ENCODE assay signal across 8 cellular contexts in genomic region chr5:132387649-132388117, GRCh38. TPM values are rescaled to one million over a fixed set of nuclear protein-coding genes. Genes with fewer than 3 reads are reported as not detected.
A peak's percentile ranks its signal among the peaks of the same experiment; 100 is the strongest.
DNase-seq lines count a peak whose midpoint lies in the region; ATAC-seq, FAIRE-seq and TF ChIP-seq lines count a peak whose summit lies in the region.

No MANE protein-coding gene starts in this region.

- H3K9me3 ChIP-seq in MG63, result no peaks in the 10 kb centered on the region
- H3K9me3 ChIP-seq in HepG2 (ENCODE audit: low read length), result no peaks in the 10 kb centered on the region
- no peaks in the 10 kb centered on the region for H3K9me3 ChIP-seq in transverse colon

- no TSS peak for BruUV-seq in HepG2 (replicated peaks; lab: Mats Ljungman, UMichigan)

- H3K4me3 ChIP-seq in AG10803 (ENCODE audit: low read length), result no peak overlapping the region; the same call in 1 of the 2 replicates
- no peak overlapping the region for H3K4me3 ChIP-seq in MG63
- H3K4me3 ChIP-seq in HepG2 (replicated peaks in 1 of 3; ENCODE audit: insufficient read depth in 1 of 3, low read depth in 2 of 3, low read length in 3 of 3), result no peak overlapping the region
- H3K4me3 ChIP-seq in transverse colon, result no peak overlapping the region

- H3K4me2 ChIP-seq in HepG2 (ENCODE audit: low read depth, low read length), result no peak overlapping the region

- H3K27ac ChIP-seq in HepG2 (ENCODE audit: extremely low read length, insufficient read depth, low read length), result no peak overlapping the region
- peak overlapping the region; percentile 85 to 90 (median 87) for H3K27ac ChIP-seq in transverse colon

- intact Hi-C loops in HepG2 (cut with micrococcal nuclease; ENCODE audit: unreplicated experiment) (loop anchor here (2.0 to 5.0 kb wide), 2 partner anchors 23 to 290 kb away; no protein-coding TSS in a partner anchor), transverse colon (cut with DNase I; ENCODE audit: low total_unique reads) (loop anchor here (1.0 kb wide), 1 partner anchor 111 kb away; no protein-coding TSS in a partner anchor)
- intact Hi-C loops in activated T-helper 2 cell treated with anti-CD3 and anti-CD28 coated beads, Interferon-gamma antibody, Interleukin-2, Interleukin-4, amounts not matched to agents 10 μg/mL and 5 μg/mL and 100 μg/mL, durations not matched to agents 14 hours and 24 hours and 36 hours (cut with micrococcal nuclease), result loop anchor here (5.0 kb wide), 4 partner anchors 40 to 495 kb away; partner anchors contain the start of gene KIF3A

- WGBS in HepG2 (ENCODE audit: low lambda C conversion rate), result 85% methylated on average over 4 of the region's 4 CpGs
- WGBS in transverse colon (ENCODE audit: low coverage in 1 of 2), 2 donors, result 14 to 25% methylated on average over 2 to 4 of the region's 4 CpGs

- H3K36me3 ChIP-seq in MG63 (peaks cover 13% of the 10 kb centered on the region; the same call in 1 of the 2 replicates), HepG2 (replicated peaks in 1 of 2; ENCODE audit: control insufficient read depth in 1 of 2, insufficient read depth in 2 of 2, low read length in 2 of 2) (peaks cover 1 to 10% of the 10 kb centered on the region in 2 experiments; a peak in 4 of 5 replicates), transverse colon (no peaks in the 10 kb centered on the region)

- in situ Hi-C loops in T47D (cut with HindIII; ENCODE audit: low pct_unique_long_range_greater_than_20kb, low sequenced_read_pairs) (no loop called here), HepG2 (cut with HindIII; ENCODE audit: extremely low pct_ligation_motif_present, low pct_unique_long_range_greater_than_20kb) (loop anchor here (10.0 to 25.0 kb wide), 2 partner anchors 107 to 275 kb away; partner anchors contain the start of genes IL13, IL4 and IRF1), transverse colon (cut with MboI; ENCODE audit: low pct_ligation_motif_present in 1 of 4, low pct_unique_long_range_greater_than_20kb in 1 of 4, low sequenced_read_pairs in 3 of 4) (loop anchor here (10.0 to 25.0 kb wide), 5 partner anchors 117 to 450 kb away; partner anchors contain the start of genes SOWAHA (in 2 of the 4), SEPTIN8 (in 1 of the 4) and SHROOM1 (in 1 of the 4))

- TF ChIP-seq POLR2A in HepG2 (IDR thresholded peaks at IDR 0.05; ENCODE audit: insufficient read depth in 1 of 2, low read depth in 2 of 2, low read length in 2 of 2), result no peak
- TF ChIP-seq POLR2A in transverse colon (IDR thresholded peaks at IDR 0.05), result peak; percentile 27

- H3K4me1 Mint-ChIP-seq in activated T-helper 2 cell treated with anti-CD3 and anti-CD28 coated beads, Interferon-gamma antibody, Interleukin-2, Interleukin-4, amounts not matched to agents 10 μg/mL and 5 μg/mL and 100 μg/mL, durations not matched to agents 14 hours and 24 hours and 36 hours (ENCODE audit: low read depth), result peaks cover 45% of the 10 kb centered on the region

- TF ChIP-seq EP300 in HepG2 (IDR thresholded peaks at IDR 0.05; ENCODE audit: low read depth in 2 of 2, low read length in 2 of 2) (no peak), HepG2 (CRISPR knock-in tag; IDR thresholded peaks at IDR 0.05; ENCODE audit: borderline replicate concordance) (no peak), transverse colon (IDR thresholded peaks at IDR 0.05; ENCODE audit: low read depth) (peak; percentile 81)

- POLR2A ChIA-PET in HepG2 (lab: Yijun Ruan, JAX), result interaction anchor here (1.0 to 1.6 kb wide), 3 partner anchors 18 to 108 kb away, joined by 4 to 10 read pairs (median 4); partner anchors contain the start of gene SLC22A5

- H3K27me3 ChIP-seq in MG63 (no peaks in the 10 kb centered on the region), HepG2 (ENCODE audit: control insufficient read depth in 1 of 2, insufficient read depth in 2 of 2, low read length in 2 of 2) (no peaks in the 10 kb centered on the region), transverse colon (no peaks in the 10 kb centered on the region)

- no peaks in the 10 kb centered on the region for H3K79me2 ChIP-seq in HepG2 (ENCODE audit: insufficient read depth, low read length)

- CTCF ChIA-PET in HepG2 (lab: Yijun Ruan, JAX; ENCODE audit: low intra/inter-chr PET ratio, low total read pairs), result interaction anchor here (1.0 to 4.2 kb wide), 3 partner anchors 114 to 139 kb away, joined by 3 to 54 read pairs (median 4); no protein-coding TSS in a partner anchor

- H3K4me1 ChIP-seq in HepG2 (ENCODE audit: insufficient read depth, low read length), result peaks cover 37% of the 10 kb centered on the region
- peaks cover 29 to 54% (median 41%) of the 10 kb centered on the region in 4 donors for H3K4me1 ChIP-seq in transverse colon

- no peak for TF ChIP-seq CTCF in AG10803 (conservative IDR thresholded peaks at IDR 0.05; ENCODE audit: low read length)
- no peak for TF ChIP-seq CTCF in HepG2 (CRISPR knock-in tag; IDR thresholded peaks at IDR 0.05)
- TF ChIP-seq CTCF in transverse colon (IDR thresholded peaks at IDR 0.05), result peak in 1 of 5 experiments; percentile 30

- no peak overlapping the region for H3K9ac ChIP-seq in HepG2 (ENCODE audit: insufficient read depth, low read depth, low read length)

- H3K4me3 Mint-ChIP-seq in activated T-helper 2 cell treated with anti-CD3 and anti-CD28 coated beads, Interferon-gamma antibody, Interleukin-2, Interleukin-4, amounts not matched to agents 10 μg/mL and 5 μg/mL and 100 μg/mL, durations not matched to agents 14 hours and 24 hours and 36 hours (ENCODE audit: low read depth), result no peak overlapping the region

- H4K20me1 ChIP-seq in HepG2 (ENCODE audit: insufficient read depth, low read length), result no peaks in the 10 kb centered on the region

- H3K27ac Mint-ChIP-seq in activated T-helper 2 cell treated with anti-CD3 and anti-CD28 coated beads, Interferon-gamma antibody, Interleukin-2, Interleukin-4, amounts not matched to agents 10 μg/mL and 5 μg/mL and 100 μg/mL, durations not matched to agents 14 hours and 24 hours and 36 hours, result no peak overlapping the region

- H2AFZ ChIP-seq in HepG2 (ENCODE audit: low read length), result no peak overlapping the region

- FAIRE-seq in HepG2 (lab: Jason Lieb, UNC), result no peak

- ATAC-seq in HepG2, result peak; percentile 15; the same call in 1 of the 3 replicates

- TF ChIP-seq RAD21 in HepG2 (CRISPR knock-in tag; IDR thresholded peaks at IDR 0.05), result no peak

- H3K36me3 Mint-ChIP-seq in activated T-helper 2 cell treated with anti-CD3 and anti-CD28 coated beads, Interferon-gamma antibody, Interleukin-2, Interleukin-4, amounts not matched to agents 10 μg/mL and 5 μg/mL and 100 μg/mL, durations not matched to agents 14 hours and 24 hours and 36 hours (ENCODE audit: low read depth), result no peaks in the 10 kb centered on the region

- peak; percentile 99 for DNase-seq in AG10803 (ENCODE audit: low read depth)
- peak; percentile 93 for DNase-seq in MG63
- DNase-seq in T47D (ENCODE audit: low read depth in 1 of 2, low spot score in 1 of 2), result peak; percentile 44 to 74
- no peak for DNase-seq in HepG2 (ENCODE audit: low spot score)
- DNase-seq in transverse colon, result peak; percentile 73
- no peak for DNase-seq in activated T-helper 2 cell treated with anti-CD3 and anti-CD28 coated beads, Interferon-gamma antibody, Interleukin-2, Interleukin-4, amounts not matched to agents 10 μg/mL and 5 μg/mL and 100 μg/mL, durations not matched to agents 14 hours and 24 hours and 36 hours (ENCODE audit: low spot score)
- DNase-seq in NCI-H2171 treated with DMSO at 0.1 percent for 48 hours (lab: John Stamatoyannopoulos, UW), result no peak
- no peak for DNase-seq in hippocampal formation (lab: John Stamatoyannopoulos, UW)

- no peaks in the 10 kb centered on the region for H3K27me3 Mint-ChIP-seq in activated T-helper 2 cell treated with anti-CD3 and anti-CD28 coated beads, Interferon-gamma antibody, Interleukin-2, Interleukin-4, amounts not matched to agents 10 μg/mL and 5 μg/mL and 100 μg/mL, durations not matched to agents 14 hours and 24 hours and 36 hours (ENCODE audit: low read depth)

- H3K9me3 Mint-ChIP-seq in activated T-helper 2 cell treated with anti-CD3 and anti-CD28 coated beads, Interferon-gamma antibody, Interleukin-2, Interleukin-4, amounts not matched to agents 10 μg/mL and 5 μg/mL and 100 μg/mL, durations not matched to agents 14 hours and 24 hours and 36 hours, result no peaks in the 10 kb centered on the region

TF ChIP-seq in HepG2, 621 proteins besides CTCF, POLR2A, EP300 and RAD21:
- TF ChIP-seq ONECUT2 (CRISPR knock-in tag; IDR thresholded peaks at IDR 0.05) (no peak), HNF4A (CRISPR knock-in tag; IDR thresholded peaks at IDR 0.05) (0 out of 2 replicates have a peak, but pooled peaks have one; percentile 5), ZNF777 (CRISPR knock-in tag; IDR thresholded peaks at IDR 0.05) (no peak)

RNA-seq across cellular contexts. Expression of gene SLC22A5, which starts 18.2 kb away (rescaled TPM):
- total RNA-seq in MG63 (2014; rRNA removed; shearing (Covaris generic); ENCODE audit: low replicate concordance), result 22.5 and 26.4 TPM in 2 replicates
- total RNA-seq in HepG2 (2016; rRNA removed; fragmentation: Illumina TruSeq; extraction: Trizol) (4.0 and 7.1 TPM in 2 replicates), transverse colon (100 to 1,000 TPM in 1 of 4 donors, 10 to 100 TPM in 3; 34.6 to 129 (median 67.8) TPM)
- total RNA-seq in HepG2 (2016; cell fraction: cytosol; rRNA removed; fragmentation: Illumina TruSeq; extraction: Trizol; ENCODE audit: low read depth), result 1.7 and 1.8 TPM in 2 replicates
- 2.8 and 7.3 TPM in 2 replicates for total RNA-seq in HepG2 (2016; cell fraction: insoluble cytoplasmic fraction; rRNA removed; fragmentation: Illumina TruSeq; extraction: Trizol)
- 4.9 and 5.0 TPM in 2 replicates for total RNA-seq in HepG2 (2016; cell fraction: membrane; rRNA removed; fragmentation: Illumina TruSeq; extraction: Trizol)
- 9.2 and 10.1 TPM in 2 replicates for total RNA-seq in HepG2 (2016; cell fraction: nucleus; rRNA removed; fragmentation: Illumina TruSeq; extraction: Trizol)
- 15.1 and 17.1 TPM in 2 replicates for polyA plus RNA-seq in HepG2 (2011; rRNA removed)
- 9.8 and 10.8 TPM in 2 replicates for polyA plus RNA-seq in HepG2 (2011; cell fraction: cytosol; rRNA removed)
- polyA plus RNA-seq in HepG2 (2011; cell fraction: nucleus; rRNA removed), result 31.0 and 32.0 TPM in 2 replicates
- polyA plus RNA-seq in HepG2 (2012), result 4.3 and 4.5 TPM in 2 replicates
- polyA plus RNA-seq in HepG2 (2016; cell fraction: cytosol; fragmentation: Illumina TruSeq; extraction: Trizol; ENCODE audit: low read depth), result 1.2 and 1.3 TPM in 2 replicates
- 3.2 and 3.9 TPM in 2 replicates for polyA plus RNA-seq in HepG2 (2016; cell fraction: insoluble cytoplasmic fraction; fragmentation: Illumina TruSeq; extraction: Trizol; ENCODE audit: low read depth)
- 2.6 TPM in 2 replicates for polyA plus RNA-seq in HepG2 (2016; cell fraction: membrane; fragmentation: Illumina TruSeq; extraction: Trizol; ENCODE audit: low read depth)
- polyA plus RNA-seq in HepG2 (2016; cell fraction: nucleus; fragmentation: Illumina TruSeq; extraction: Trizol; ENCODE audit: insufficient read depth, low read depth), result 16.4 and 21.5 TPM in 2 replicates
- polyA minus RNA-seq in HepG2 (2011; rRNA and poly(A)+ RNA removed; ENCODE audit: low replicate concordance), result 40.2 and 159 TPM in 2 replicates
- 4.4 and 5.1 TPM in 2 replicates for polyA minus RNA-seq in HepG2 (2011; cell fraction: cytosol; rRNA and poly(A)+ RNA removed)
- 10.6 and 10.7 TPM in 2 replicates for polyA minus RNA-seq in HepG2 (2011; cell fraction: nucleus; rRNA and poly(A)+ RNA removed)
- total RNA-seq in activated T-helper 2 cell treated with anti-CD3 and anti-CD28 coated beads, Interferon-gamma antibody, Interleukin-2, Interleukin-4, amounts not matched to agents 10 μg/mL and 5 μg/mL and 100 μg/mL, durations not matched to agents 14 hours and 24 hours and 36 hours, result 4.8 and 5.1 TPM in 2 replicates

Comparison
In these comparisons a context has a peak if more than half of its experiments do, and no peak if none do; other contexts are left out.
1. DNase-seq: peak in AG10803 (single experiment), MG63 (single experiment), T47D (2 of 2) and transverse colon (single experiment); none in HepG2 (single experiment), activated T-helper 2 cell treated with anti-CD3 and anti-CD28 coated beads, Interferon-gamma antibody, Interleukin-2, Interleukin-4, amounts not matched to agents 10 μg/mL and 5 μg/mL and 100 μg/mL, durations not matched to agents 14 hours and 24 hours and 36 hours (single experiment), NCI-H2171 treated with DMSO at 0.1 percent for 48 hours (single experiment) and hippocampal formation (0 of 2).